26 cellular contexts compared by ENCODE assay signal in genomic region chr12:123654129-123654701, GRCh38.
"Had no signal": no experiment of that assay in that cellular context is flagged by ENCODE, and none has a peak within 500 bp of the region (broad histone marks: within the 10 kb centered on the region; RNA-seq: fewer than 3 reads in every experiment).

No MANE protein-coding gene starts in this region.

- H3K4me3 Mint-ChIP-seq: memory B cell; natural killer cell; stimulated activated effector memory CD8-positive, alpha-beta T cell treated with anti-CD3 and anti-CD28 coated beads, Interleukin-12 subunit alpha, Interleukin-12 subunit beta, amount 100 ng/mL, for 72 hours had no signal

- H3K79me2 ChIP-seq: hepatocyte had no signal

- ATAC-seq: foreskin keratinocyte; gastroesophageal sphincter; heart left ventricle; left lobe of liver; natural killer cell; psoas muscle; right cardiac atrium; stimulated activated effector memory CD8-positive, alpha-beta T cell treated with anti-CD3 and anti-CD28 coated beads, Interleukin-12 subunit alpha, Interleukin-12 subunit beta, amount 100 ng/mL, for 72 hours; stimulated activated naive CD8-positive, alpha-beta T cell treated with anti-CD3 and anti-CD28 coated beads, Interleukin-15, Interleukin-2, amounts not matched to agents 100 U/mL and 50 U/mL, for 24 hours had no signal

- DNase-seq: dermis blood vessel endothelial cell; effector memory CD4-positive, alpha-beta T cell; foreskin keratinocyte; heart left ventricle; kidney; natural killer cell; occipital lobe; ovary; posterior cingulate gyrus; psoas muscle; right cardiac atrium; sigmoid colon; stimulated activated CD4-positive, alpha-beta T cell treated with anti-CD3 and anti-CD28 coated beads, Interleukin-2, amount 100 ng/mL, for 24 hours; stimulated activated CD4-positive, alpha-beta T cell treated with anti-CD3 and anti-CD28 coated beads, Interleukin-4, amount 100 ng/mL, for 24 hours; stimulated activated naive CD8-positive, alpha-beta T cell treated with anti-CD3 and anti-CD28 coated beads, Interleukin-15, Interleukin-2, amounts not matched to agents 100 U/mL and 50 U/mL, for 24 hours; transverse colon had no signal

- H3K9me3 Mint-ChIP-seq: memory B cell; natural killer cell; stimulated activated effector memory CD8-positive, alpha-beta T cell treated with anti-CD3 and anti-CD28 coated beads, Interleukin-12 subunit alpha, Interleukin-12 subunit beta, amount 100 ng/mL, for 72 hours had no signal

- H3K9me3 ChIP-seq: esophagus muscularis mucosa, gastroesophageal sphincter, heart left ventricle, ovary, psoas muscle, sigmoid colon, thoracic aorta, transverse colon, vagina had no signal

- H3K4me1 ChIP-seq: esophagus muscularis mucosa, foreskin keratinocyte, gastroesophageal sphincter, sigmoid colon, transverse colon, vagina had no signal

- H3K27me3 Mint-ChIP-seq: memory B cell had no signal

- H3K4me2 ChIP-seq: hepatocyte had no signal

- H2AFZ ChIP-seq: hepatocyte had no signal

- H3K27me3 ChIP-seq: esophagus muscularis mucosa, foreskin keratinocyte, gastroesophageal sphincter, heart left ventricle, hepatocyte, ovary, sigmoid colon, transverse colon, vagina had no signal

- H3K27ac Mint-ChIP-seq: memory B cell; natural killer cell; stimulated activated effector memory CD8-positive, alpha-beta T cell treated with anti-CD3 and anti-CD28 coated beads, Interleukin-12 subunit alpha, Interleukin-12 subunit beta, amount 100 ng/mL, for 72 hours had no signal

- H3K4me3 ChIP-seq: esophagus muscularis mucosa, gastroesophageal sphincter, heart left ventricle, hepatocyte, lung, ovary, psoas muscle, sigmoid colon, thoracic aorta, transverse colon, vagina had no signal

- H3K4me1 Mint-ChIP-seq: natural killer cell had no signal

- H3K36me3 ChIP-seq: ovary had no signal

- FAIRE-seq: endothelial cell of umbilical vein, kidney had no signal

- H3K27ac ChIP-seq: esophagus muscularis mucosa, foreskin keratinocyte, gastroesophageal sphincter, hepatocyte, ovary, psoas muscle, sigmoid colon, thoracic aorta, transverse colon, vagina had no signal
